ENCODE assay signal across 1 cellular context in the genomic region with DNA sequence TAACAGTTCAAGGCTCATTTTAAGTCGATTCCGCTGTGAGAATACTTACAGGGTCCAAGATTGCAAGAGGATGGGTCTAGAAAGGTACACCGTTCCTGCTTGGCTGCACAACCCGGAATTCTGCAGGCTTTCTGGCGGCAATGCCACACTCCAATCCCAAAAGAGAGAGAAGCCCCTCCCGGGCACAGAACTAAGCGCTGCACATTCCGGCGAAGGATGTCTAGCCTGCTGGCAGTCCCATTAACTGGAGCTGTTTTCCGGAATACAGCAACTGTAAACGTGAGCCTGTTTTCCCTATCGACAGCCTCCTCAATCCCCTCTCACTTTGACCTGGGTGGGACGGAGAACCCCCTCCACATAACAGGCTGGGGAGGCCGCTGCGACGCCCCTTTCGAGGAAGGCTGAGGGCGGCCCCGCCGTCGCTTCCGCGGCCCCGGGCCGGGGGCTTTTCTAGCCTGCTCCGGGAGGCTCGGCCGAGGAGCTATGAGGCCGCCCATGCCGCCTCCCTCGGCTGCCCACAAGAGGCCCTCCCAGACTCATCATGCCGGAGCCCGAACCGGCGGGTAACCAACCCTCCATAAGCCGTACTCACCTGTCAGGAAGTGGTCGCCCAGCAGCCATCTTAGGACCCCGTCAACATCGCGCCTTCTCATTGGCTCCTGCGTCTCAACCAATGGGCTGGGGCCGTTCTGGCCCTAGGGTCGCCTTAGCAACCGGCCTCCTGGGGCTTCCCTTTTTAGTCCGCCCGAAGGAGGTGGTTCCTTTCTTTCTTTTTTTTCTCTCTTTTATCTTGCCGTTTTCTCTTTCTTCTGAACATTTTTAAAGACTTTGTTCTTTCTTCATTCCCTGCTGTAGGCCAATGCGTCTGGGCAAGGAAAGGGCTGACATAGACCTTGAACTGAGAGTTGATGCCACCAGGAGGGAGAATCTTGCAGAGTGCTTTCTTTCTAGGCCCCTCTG.
A peak's percentile ranks its signal among the peaks of the same experiment; 100 is the strongest.
TF ChIP-seq lines count a peak whose summit lies in the region.

A gene (minus strand): TSS at position 647 of the 960 bp plus-strand sequence. CDS start 5,909 bp downstream, outside the sequence.

TF ChIP-seq in HepG2, 621 proteins besides CTCF, POLR2A, EP300 and RAD21 (continued from another document and continues in another):
- TF ChIP-seq, protein P1, sequence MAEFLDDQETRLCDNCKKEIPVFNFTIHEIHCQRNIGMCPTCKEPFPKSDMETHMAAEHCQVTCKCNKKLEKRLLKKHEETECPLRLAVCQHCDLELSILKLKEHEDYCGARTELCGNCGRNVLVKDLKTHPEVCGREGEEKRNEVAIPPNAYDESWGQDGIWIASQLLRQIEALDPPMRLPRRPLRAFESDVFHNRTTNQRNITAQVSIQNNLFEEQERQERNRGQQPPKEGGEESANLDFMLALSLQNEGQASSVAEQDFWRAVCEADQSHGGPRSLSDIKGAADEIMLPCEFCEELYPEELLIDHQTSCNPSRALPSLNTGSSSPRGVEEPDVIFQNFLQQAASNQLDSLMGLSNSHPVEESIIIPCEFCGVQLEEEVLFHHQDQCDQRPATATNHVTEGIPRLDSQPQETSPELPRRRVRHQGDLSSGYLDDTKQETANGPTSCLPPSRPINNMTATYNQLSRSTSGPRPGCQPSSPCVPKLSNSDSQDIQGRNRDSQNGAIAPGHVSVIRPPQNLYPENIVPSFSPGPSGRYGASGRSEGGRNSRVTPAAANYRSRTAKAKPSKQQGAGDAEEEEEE (CRISPR knock-in tag; IDR thresholded peaks at IDR 0.05; ENCODE audit: borderline replicate concordance), result no peak
- TF ChIP-seq PCBP2 (optimal IDR thresholded peaks at IDR 0.05; ENCODE audit: low read depth, low read length, poor library complexity, severe bottlenecking) (no peak), CREB1 (IDR thresholded peaks at IDR 0.05) (no peak), CREB1 (CRISPR knock-in tag; IDR thresholded peaks at IDR 0.05) (no peak), ZNF776 (CRISPR knock-in tag; IDR thresholded peaks at IDR 0.05) (no peak), FOXA1 (IDR thresholded peaks at IDR 0.05) (no peak), FOXA1 (CRISPR knock-in tag; IDR thresholded peaks at IDR 0.05) (no peak), SPEN (CRISPR knock-in tag; IDR thresholded peaks at IDR 0.05; ENCODE audit: low read depth) (peak; percentile 75), ZNF496 (CRISPR knock-in tag; IDR thresholded peaks at IDR 0.05; ENCODE audit: insufficient replicate concordance) (no peak), THAP11 (CRISPR knock-in tag; IDR thresholded peaks at IDR 0.05) (peak; percentile 89), ZNF619 (CRISPR knock-in tag; IDR thresholded peaks at IDR 0.05) (no peak), RXRB (CRISPR knock-in tag; IDR thresholded peaks at IDR 0.05; ENCODE audit: borderline replicate concordance) (0 out of 2 replicates have a peak, but pooled peaks have one; percentile 6), ZNF841 (CRISPR knock-in tag; IDR thresholded peaks at IDR 0.05; ENCODE audit: borderline replicate concordance) (no peak), ZNF672 (CRISPR knock-in tag; IDR thresholded peaks at IDR 0.05) (no peak), IKZF4 (CRISPR knock-in tag; IDR thresholded peaks at IDR 0.05; ENCODE audit: borderline replicate concordance, low read depth, not compliant biosample characterization) (no peak), JDP2 (CRISPR knock-in tag; IDR thresholded peaks at IDR 0.05; ENCODE audit: borderline replicate concordance) (no peak), JUN (CRISPR knock-in tag; IDR thresholded peaks at IDR 0.05) (no peak), ZMAT3 (CRISPR knock-in tag; conservative IDR thresholded peaks at IDR 0.05) (peak; percentile 82; the same call in 1 of the 2 replicates), ZSCAN31 (CRISPR knock-in tag; IDR thresholded peaks at IDR 0.05; ENCODE audit: low read depth) (peak; percentile 37; the same call in 1 of the 2 replicates), KDM1A (CRISPR knock-in tag; IDR thresholded peaks at IDR 0.05) (no peak), PAX8 (CRISPR knock-in tag; IDR thresholded peaks at IDR 0.05; ENCODE audit: borderline replicate concordance) (no peak), ZNF737 (CRISPR knock-in tag; IDR thresholded peaks at IDR 0.05; ENCODE audit: borderline replicate concordance) (no peak), THYN1 (CRISPR knock-in tag; IDR thresholded peaks at IDR 0.05; ENCODE audit: borderline replicate concordance, low read depth) (no peak), ZNF891 (CRISPR knock-in tag; IDR thresholded peaks at IDR 0.05) (0 out of 2 replicates have a peak, but pooled peaks have one; percentile 56), SATB2 (CRISPR knock-in tag; IDR thresholded peaks at IDR 0.05) (no peak), KLF11 (CRISPR knock-in tag; IDR thresholded peaks at IDR 0.05) (no peak), HCFC1 (IDR thresholded peaks at IDR 0.05; ENCODE audit: low read depth, low read length) (peak; percentile 63), NFRKB (IDR thresholded peaks at IDR 0.05) (0 out of 2 replicates have a peak, but pooled peaks have one; percentile 22), ZNF644 (CRISPR knock-in tag; IDR thresholded peaks at IDR 0.05; ENCODE audit: low read depth) (no peak)
- TF ChIP-seq, protein P2, sequence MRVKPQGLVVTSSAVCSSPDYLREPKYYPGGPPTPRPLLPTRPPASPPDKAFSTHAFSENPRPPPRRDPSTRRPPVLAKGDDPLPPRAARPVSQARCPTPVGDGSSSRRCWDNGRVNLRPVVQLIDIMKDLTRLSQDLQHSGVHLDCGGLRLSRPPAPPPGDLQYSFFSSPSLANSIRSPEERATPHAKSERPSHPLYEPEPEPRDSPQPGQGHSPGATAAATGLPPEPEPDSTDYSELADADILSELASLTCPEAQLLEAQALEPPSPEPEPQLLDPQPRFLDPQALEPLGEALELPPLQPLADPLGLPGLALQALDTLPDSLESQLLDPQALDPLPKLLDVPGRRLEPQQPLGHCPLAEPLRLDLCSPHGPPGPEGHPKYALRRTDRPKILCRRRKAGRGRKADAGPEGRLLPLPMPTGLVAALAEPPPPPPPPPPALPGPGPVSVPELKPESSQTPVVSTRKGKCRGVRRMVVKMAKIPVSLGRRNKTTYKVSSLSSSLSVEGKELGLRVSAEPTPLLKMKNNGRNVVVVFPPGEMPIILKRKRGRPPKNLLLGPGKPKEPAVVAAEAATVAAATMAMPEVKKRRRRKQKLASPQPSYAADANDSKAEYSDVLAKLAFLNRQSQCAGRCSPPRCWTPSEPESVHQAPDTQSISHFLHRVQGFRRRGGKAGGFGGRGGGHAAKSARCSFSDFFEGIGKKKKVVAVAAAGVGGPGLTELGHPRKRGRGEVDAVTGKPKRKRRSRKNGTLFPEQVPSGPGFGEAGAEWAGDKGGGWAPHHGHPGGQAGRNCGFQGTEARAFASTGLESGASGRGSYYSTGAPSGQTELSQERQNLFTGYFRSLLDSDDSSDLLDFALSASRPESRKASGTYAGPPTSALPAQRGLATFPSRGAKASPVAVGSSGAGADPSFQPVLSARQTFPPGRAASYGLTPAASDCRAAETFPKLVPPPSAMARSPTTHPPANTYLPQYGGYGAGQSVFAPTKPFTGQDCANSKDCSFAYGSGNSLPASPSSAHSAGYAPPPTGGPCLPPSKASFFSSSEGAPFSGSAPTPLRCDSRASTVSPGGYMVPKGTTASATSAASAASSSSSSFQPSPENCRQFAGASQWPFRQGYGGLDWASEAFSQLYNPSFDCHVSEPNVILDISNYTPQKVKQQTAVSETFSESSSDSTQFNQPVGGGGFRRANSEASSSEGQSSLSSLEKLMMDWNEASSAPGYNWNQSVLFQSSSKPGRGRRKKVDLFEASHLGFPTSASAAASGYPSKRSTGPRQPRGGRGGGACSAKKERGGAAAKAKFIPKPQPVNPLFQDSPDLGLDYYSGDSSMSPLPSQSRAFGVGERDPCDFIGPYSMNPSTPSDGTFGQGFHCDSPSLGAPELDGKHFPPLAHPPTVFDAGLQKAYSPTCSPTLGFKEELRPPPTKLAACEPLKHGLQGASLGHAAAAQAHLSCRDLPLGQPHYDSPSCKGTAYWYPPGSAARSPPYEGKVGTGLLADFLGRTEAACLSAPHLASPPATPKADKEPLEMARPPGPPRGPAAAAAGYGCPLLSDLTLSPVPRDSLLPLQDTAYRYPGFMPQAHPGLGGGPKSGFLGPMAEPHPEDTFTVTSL (CRISPR knock-in tag; IDR thresholded peaks at IDR 0.05; ENCODE audit: borderline replicate concordance), result no peak
- TF ChIP-seq, protein P3, sequence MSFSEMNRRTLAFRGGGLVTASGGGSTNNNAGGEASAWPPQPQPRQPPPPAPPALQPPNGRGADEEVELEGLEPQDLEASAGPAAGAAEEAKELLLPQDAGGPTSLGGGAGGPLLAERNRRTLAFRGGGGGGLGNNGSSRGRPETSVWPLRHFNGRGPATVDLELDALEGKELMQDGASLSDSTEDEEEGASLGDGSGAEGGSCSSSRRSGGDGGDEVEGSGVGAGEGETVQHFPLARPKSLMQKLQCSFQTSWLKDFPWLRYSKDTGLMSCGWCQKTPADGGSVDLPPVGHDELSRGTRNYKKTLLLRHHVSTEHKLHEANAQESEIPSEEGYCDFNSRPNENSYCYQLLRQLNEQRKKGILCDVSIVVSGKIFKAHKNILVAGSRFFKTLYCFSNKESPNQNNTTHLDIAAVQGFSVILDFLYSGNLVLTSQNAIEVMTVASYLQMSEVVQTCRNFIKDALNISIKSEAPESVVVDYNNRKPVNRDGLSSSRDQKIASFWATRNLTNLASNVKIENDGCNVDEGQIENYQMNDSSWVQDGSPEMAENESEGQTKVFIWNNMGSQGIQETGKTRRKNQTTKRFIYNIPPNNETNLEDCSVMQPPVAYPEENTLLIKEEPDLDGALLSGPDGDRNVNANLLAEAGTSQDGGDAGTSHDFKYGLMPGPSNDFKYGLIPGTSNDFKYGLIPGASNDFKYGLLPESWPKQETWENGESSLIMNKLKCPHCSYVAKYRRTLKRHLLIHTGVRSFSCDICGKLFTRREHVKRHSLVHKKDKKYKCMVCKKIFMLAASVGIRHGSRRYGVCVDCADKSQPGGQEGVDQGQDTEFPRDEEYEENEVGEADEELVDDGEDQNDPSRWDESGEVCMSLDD (CRISPR knock-in tag; IDR thresholded peaks at IDR 0.05; ENCODE audit: borderline replicate concordance), result no peak
- TF ChIP-seq, protein P4, sequence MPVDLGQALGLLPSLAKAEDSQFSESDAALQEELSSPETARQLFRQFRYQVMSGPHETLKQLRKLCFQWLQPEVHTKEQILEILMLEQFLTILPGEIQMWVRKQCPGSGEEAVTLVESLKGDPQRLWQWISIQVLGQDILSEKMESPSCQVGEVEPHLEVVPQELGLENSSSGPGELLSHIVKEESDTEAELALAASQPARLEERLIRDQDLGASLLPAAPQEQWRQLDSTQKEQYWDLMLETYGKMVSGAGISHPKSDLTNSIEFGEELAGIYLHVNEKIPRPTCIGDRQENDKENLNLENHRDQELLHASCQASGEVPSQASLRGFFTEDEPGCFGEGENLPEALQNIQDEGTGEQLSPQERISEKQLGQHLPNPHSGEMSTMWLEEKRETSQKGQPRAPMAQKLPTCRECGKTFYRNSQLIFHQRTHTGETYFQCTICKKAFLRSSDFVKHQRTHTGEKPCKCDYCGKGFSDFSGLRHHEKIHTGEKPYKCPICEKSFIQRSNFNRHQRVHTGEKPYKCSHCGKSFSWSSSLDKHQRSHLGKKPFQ (CRISPR knock-in tag; IDR thresholded peaks at IDR 0.05; ENCODE audit: insufficient replicate concordance), result no peak
- TF ChIP-seq, protein P5, sequence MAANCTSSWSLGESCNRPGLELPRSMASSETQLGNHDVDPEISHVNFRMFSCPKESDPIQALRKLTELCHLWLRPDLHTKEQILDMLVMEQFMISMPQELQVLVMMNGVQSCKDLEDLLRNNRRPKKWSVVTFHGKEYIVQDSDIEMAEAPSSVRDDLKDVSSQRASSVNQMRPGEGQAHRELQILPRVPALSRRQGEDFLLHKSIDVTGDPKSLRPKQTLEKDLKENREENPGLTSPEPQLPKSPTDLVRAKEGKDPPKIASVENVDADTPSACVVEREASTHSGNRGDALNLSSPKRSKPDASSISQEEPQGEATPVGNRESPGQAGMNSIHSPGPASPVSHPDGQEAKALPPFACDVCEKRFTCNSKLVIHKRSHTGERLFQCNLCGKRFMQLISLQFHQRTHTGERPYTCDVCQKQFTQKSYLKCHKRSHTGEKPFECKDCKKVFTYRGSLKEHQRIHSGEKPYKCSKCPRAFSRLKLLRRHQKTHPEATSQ (CRISPR knock-in tag; IDR thresholded peaks at IDR 0.05; ENCODE audit: borderline replicate concordance), result no peak
- TF ChIP-seq, protein P6, sequence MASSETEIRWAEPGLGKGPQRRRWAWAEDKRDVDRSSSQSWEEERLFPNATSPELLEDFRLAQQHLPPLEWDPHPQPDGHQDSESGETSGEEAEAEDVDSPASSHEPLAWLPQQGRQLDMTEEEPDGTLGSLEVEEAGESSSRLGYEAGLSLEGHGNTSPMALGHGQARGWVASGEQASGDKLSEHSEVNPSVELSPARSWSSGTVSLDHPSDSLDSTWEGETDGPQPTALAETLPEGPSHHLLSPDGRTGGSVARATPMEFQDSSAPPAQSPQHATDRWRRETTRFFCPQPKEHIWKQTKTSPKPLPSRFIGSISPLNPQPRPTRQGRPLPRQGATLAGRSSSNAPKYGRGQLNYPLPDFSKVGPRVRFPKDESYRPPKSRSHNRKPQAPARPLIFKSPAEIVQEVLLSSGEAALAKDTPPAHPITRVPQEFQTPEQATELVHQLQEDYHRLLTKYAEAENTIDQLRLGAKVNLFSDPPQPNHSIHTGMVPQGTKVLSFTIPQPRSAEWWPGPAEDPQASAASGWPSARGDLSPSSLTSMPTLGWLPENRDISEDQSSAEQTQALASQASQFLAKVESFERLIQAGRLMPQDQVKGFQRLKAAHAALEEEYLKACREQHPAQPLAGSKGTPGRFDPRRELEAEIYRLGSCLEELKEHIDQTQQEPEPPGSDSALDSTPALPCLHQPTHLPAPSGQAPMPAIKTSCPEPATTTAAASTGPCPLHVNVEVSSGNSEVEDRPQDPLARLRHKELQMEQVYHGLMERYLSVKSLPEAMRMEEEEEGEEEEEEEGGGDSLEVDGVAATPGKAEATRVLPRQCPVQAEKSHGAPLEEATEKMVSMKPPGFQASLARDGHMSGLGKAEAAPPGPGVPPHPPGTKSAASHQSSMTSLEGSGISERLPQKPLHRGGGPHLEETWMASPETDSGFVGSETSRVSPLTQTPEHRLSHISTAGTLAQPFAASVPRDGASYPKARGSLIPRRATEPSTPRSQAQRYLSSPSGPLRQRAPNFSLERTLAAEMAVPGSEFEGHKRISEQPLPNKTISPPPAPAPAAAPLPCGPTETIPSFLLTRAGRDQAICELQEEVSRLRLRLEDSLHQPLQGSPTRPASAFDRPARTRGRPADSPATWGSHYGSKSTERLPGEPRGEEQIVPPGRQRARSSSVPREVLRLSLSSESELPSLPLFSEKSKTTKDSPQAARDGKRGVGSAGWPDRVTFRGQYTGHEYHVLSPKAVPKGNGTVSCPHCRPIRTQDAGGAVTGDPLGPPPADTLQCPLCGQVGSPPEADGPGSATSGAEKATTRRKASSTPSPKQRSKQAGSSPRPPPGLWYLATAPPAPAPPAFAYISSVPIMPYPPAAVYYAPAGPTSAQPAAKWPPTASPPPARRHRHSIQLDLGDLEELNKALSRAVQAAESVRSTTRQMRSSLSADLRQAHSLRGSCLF (CRISPR knock-in tag; IDR thresholded peaks at IDR 0.05; ENCODE audit: borderline replicate concordance), result no peak
- TF ChIP-seq, protein P7, sequence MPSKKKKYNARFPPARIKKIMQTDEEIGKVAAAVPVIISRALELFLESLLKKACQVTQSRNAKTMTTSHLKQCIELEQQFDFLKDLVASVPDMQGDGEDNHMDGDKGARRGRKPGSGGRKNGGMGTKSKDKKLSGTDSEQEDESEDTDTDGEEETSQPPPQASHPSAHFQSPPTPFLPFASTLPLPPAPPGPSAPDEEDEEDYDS (CRISPR knock-in tag; IDR thresholded peaks at IDR 0.05), result no peak
- TF ChIP-seq, protein P8, sequence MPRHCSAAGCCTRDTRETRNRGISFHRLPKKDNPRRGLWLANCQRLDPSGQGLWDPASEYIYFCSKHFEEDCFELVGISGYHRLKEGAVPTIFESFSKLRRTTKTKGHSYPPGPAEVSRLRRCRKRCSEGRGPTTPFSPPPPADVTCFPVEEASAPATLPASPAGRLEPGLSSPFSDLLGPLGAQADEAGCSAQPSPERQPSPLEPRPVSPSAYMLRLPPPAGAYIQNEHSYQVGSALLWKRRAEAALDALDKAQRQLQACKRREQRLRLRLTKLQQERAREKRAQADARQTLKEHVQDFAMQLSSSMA (CRISPR knock-in tag; IDR thresholded peaks at IDR 0.05), result no peak
